27 cellular contexts compared by ENCODE assay signal in genomic region chr2:62192811-62193210, GRCh38. TPM values are rescaled to one million over a fixed set of nuclear protein-coding genes. Genes with fewer than 3 reads are reported as not detected.
DNase-seq lines count a peak whose midpoint lies in the region; ATAC-seq and TF ChIP-seq lines count a peak whose summit lies in the region.
"Had no signal": no experiment of that assay in that cellular context is flagged by ENCODE, and none has a peak within 500 bp of the region (broad histone marks: within the 10 kb centered on the region; RNA-seq: fewer than 3 reads in every experiment).

No MANE protein-coding gene starts in this region.

- H3K79me2 ChIP-seq in OCI-LY7 (ENCODE audit: insufficient read depth, low read depth, low read length) = peaks cover 36% of the 10 kb centered on the region

- H3K36me3 ChIP-seq in BLaER1 treated with 17β-estradiol and CSF1 and Interleukin-3, amounts not matched to agents 10 nM and 100 nM = no peaks in the 10 kb centered on the region
- no peaks in the 10 kb centered on the region for H3K36me3 ChIP-seq in KOPT-K1 (ENCODE audit: insufficient read depth, low read length)
- H3K36me3 ChIP-seq in OCI-LY7 (ENCODE audit: insufficient read depth, low read length) = peaks cover 8% of the 10 kb centered on the region
- H3K36me3 ChIP-seq in vagina = no peaks in the 10 kb centered on the region
- H3K36me3 ChIP-seq: adrenal gland, colonic mucosa, esophagus squamous epithelium, gastrocnemius medialis, lower lobe of right lung, neural progenitor cell, uterus had no signal

- POLR2A ChIA-PET in OCI-LY7 (lab: Charles Lee) = interaction anchor here (0.5 to 1.3 kb wide), 2 partner anchors 14 to 1010 kb away, joined by 3 to 4 read pairs; no protein-coding TSS in a partner anchor

- no peak overlapping the region for H3K4me3 ChIP-seq in BLaER1 treated with 17β-estradiol and CSF1 and Interleukin-3, amounts not matched to agents 10 nM and 100 nM
- no peak overlapping the region for H3K4me3 ChIP-seq in OCI-LY7 (ENCODE audit: low read depth, low read length, poor library complexity, severe bottlenecking)
- H3K4me3 ChIP-seq in vagina = no peak overlapping the region
- H3K4me3 ChIP-seq: adrenal gland, colonic mucosa, esophagus squamous epithelium, gastrocnemius medialis, lower lobe of right lung, neural progenitor cell, uterus had no signal

- no peaks in the 10 kb centered on the region for H3K9me3 ChIP-seq in BLaER1 treated with 17β-estradiol and CSF1 and Interleukin-3, amounts not matched to agents 10 nM and 100 nM (replicated peaks in 1 of 11)
- no peaks in the 10 kb centered on the region for H3K9me3 ChIP-seq in KOPT-K1 (ENCODE audit: insufficient read depth, low read length, poor library complexity, severe bottlenecking)
- H3K9me3 ChIP-seq in OCI-LY7 (ENCODE audit: low read length) = no peaks in the 10 kb centered on the region
- no peaks in the 10 kb centered on the region for H3K9me3 ChIP-seq in vagina
- H3K9me3 ChIP-seq: adrenal gland, colonic mucosa, esophagus squamous epithelium, gastrocnemius medialis, lower lobe of right lung, uterus had no signal

- H3K27me3 ChIP-seq in BLaER1 treated with 17β-estradiol and CSF1 and Interleukin-3, amounts not matched to agents 10 nM and 100 nM = no peaks in the 10 kb centered on the region
- no peaks in the 10 kb centered on the region for H3K27me3 ChIP-seq in vagina
- H3K27me3 ChIP-seq: adrenal gland, colonic mucosa, esophagus squamous epithelium, gastrocnemius medialis, neural progenitor cell, uterus had no signal

- no peaks in the 10 kb centered on the region for H3K9me3 Mint-ChIP-seq in endothelial cell (ENCODE audit: unreplicated experiment)
- H3K9me3 Mint-ChIP-seq: activated T-helper 2 cell treated with anti-CD3 and anti-CD28 coated beads, Interferon-gamma antibody, Interleukin-2, Interleukin-4, amounts not matched to agents 10 μg/mL and 5 μg/mL and 100 μg/mL, durations not matched to agents 14 hours and 24 hours and 36 hours; neural progenitor cell; T-cell had no signal

- intact Hi-C loops in OCI-LY7 (cut with micrococcal nuclease; ENCODE audit: unreplicated experiment) (loop anchor here (10.0 kb wide), 1 partner anchor 278 kb away; no protein-coding TSS in a partner anchor), vagina (cut with DNase I) (no loop called here)

- no peak overlapping the region for H3K9ac ChIP-seq in BLaER1 treated with 17β-estradiol and CSF1 and Interleukin-3, amounts not matched to agents 10 nM and 100 nM
- H3K9ac ChIP-seq: neural progenitor cell had no signal

- peaks cover 28 to 53% (median 36%) of the 10 kb centered on the region in 10 experiments for H3K4me1 ChIP-seq in BLaER1 treated with 17β-estradiol and CSF1 and Interleukin-3, amounts not matched to agents 10 nM and 100 nM
- H3K4me1 ChIP-seq in OCI-LY7 (ENCODE audit: insufficient read depth, low read length, poor library complexity, severe bottlenecking) = peaks cover 33% of the 10 kb centered on the region
- peaks cover 13% of the 10 kb centered on the region for H3K4me1 ChIP-seq in vagina
- H3K4me1 ChIP-seq: neural progenitor cell, uterus had no signal

- TF ChIP-seq POLR2A in vagina (IDR thresholded peaks at IDR 0.05) = no peak

- BruUV-seq in OCI-LY7 (replicated peaks; lab: Mats Ljungman, UMichigan) = no TSS peak

- TF ChIP-seq CTCF in OCI-LY7 (conservative IDR thresholded peaks at IDR 0.05; ENCODE audit: low read length) (no peak), endothelial cell (IDR thresholded peaks at IDR 0.05; ENCODE audit: unreplicated experiment) (no peak), vagina (IDR thresholded peaks at IDR 0.05) (no peak)

- CTCF ChIA-PET in OCI-LY7 (lab: Charles Lee; ENCODE audit: unreplicated experiment) = no interaction called here

- peak overlapping the region; percentile 1 for H3K4me3 Mint-ChIP-seq in endothelial cell (ENCODE audit: unreplicated experiment)
- H3K4me3 Mint-ChIP-seq: neural progenitor cell, T-cell had no signal

- peaks cover 7 to 17% (median 13%) of the 10 kb centered on the region in 11 experiments; a peak in 20 of 22 replicates for H4K20me1 ChIP-seq in BLaER1 treated with 17β-estradiol and CSF1 and Interleukin-3, amounts not matched to agents 10 nM and 100 nM
- H4K20me1 ChIP-seq in OCI-LY7 (ENCODE audit: insufficient read depth, low read length) = peaks cover 5% of the 10 kb centered on the region

- H3K4me1 Mint-ChIP-seq in endothelial cell (ENCODE audit: unreplicated experiment) = peaks cover 6% of the 10 kb centered on the region

- peak overlapping the region; percentile 9 to 93 (median 56) for H3K4me2 ChIP-seq in BLaER1 treated with 17β-estradiol and CSF1 and Interleukin-3, amounts not matched to agents 10 nM and 100 nM
- peak overlapping the region; percentile 1; the same call in 1 of the 2 replicates for H3K4me2 ChIP-seq in OCI-LY7 (ENCODE audit: low read length)
- H3K4me2 ChIP-seq: neural progenitor cell had no signal

- H3K36me3 Mint-ChIP-seq in endothelial cell (ENCODE audit: low read depth, unreplicated experiment) = peaks cover 11% of the 10 kb centered on the region
- H3K36me3 Mint-ChIP-seq: neural progenitor cell, T-cell had no signal

- H2AFZ ChIP-seq in OCI-LY7 (ENCODE audit: low read length) = no peak overlapping the region; the same call in 1 of the 2 replicates
- H2AFZ ChIP-seq: neural progenitor cell had no signal

- H3K9me2 ChIP-seq in OCI-LY7 (ENCODE audit: insufficient read depth, low read length) = no peaks in the 10 kb centered on the region

- no peak for ATAC-seq in HG03135 (IDR thresholded peaks at IDR 0.05; ENCODE audit: unreplicated experiment)
- no peak for ATAC-seq in GM19351 (IDR thresholded peaks at IDR 0.05; ENCODE audit: unreplicated experiment)
- ATAC-seq: gastrocnemius medialis, lower lobe of right lung, T-cell had no signal

- peaks cover 6% of the 10 kb centered on the region for H3K27me3 Mint-ChIP-seq in endothelial cell (ENCODE audit: unreplicated experiment)
- H3K27me3 Mint-ChIP-seq: T-cell had no signal

- H3K27ac Mint-ChIP-seq in endothelial cell (ENCODE audit: unreplicated experiment) = no peak overlapping the region
- H3K27ac Mint-ChIP-seq: activated T-helper 2 cell treated with anti-CD3 and anti-CD28 coated beads, Interferon-gamma antibody, Interleukin-2, Interleukin-4, amounts not matched to agents 10 μg/mL and 5 μg/mL and 100 μg/mL, durations not matched to agents 14 hours and 24 hours and 36 hours; neural progenitor cell; T-cell had no signal

- H3K27ac ChIP-seq in BLaER1 treated with 17β-estradiol and CSF1 and Interleukin-3, amounts not matched to agents 10 nM and 100 nM = peak overlapping the region in 1 of 11 experiments; percentile 40; a peak in 1 of 22 replicates
- H3K27ac ChIP-seq in KOPT-K1 (ENCODE audit: low read depth, low read length, poor library complexity, severe bottlenecking) (peak overlapping the region; percentile 49), OCI-LY7 (ENCODE audit: low read depth, low read length, poor library complexity, severe bottlenecking) (no peak overlapping the region), vagina (no peak overlapping the region)
- H3K27ac ChIP-seq: adrenal gland, C4-2B, colonic mucosa, esophagus squamous epithelium, gastrocnemius medialis, lower lobe of right lung, neural progenitor cell, uterus had no signal

- DNase-seq in OCI-LY7 (ENCODE audit: low spot score) (no peak), endothelial cell (ENCODE audit: low spot score) (no peak), NCI-H187 treated with DMSO at 0.1 percent for 48 hours (lab: John Stamatoyannopoulos, UW) (no peak), vagina (ENCODE audit: extremely low spot score in 2 of 2) (no peak)
- DNase-seq: activated CD4-positive, alpha-beta T cell treated with anti-CD3 and anti-CD28 coated beads, Interleukin-2, amount 50 U/mL, for 1 hour; activated CD8-positive, alpha-beta memory T cell treated with anti-CD3 and anti-CD28 coated beads, Interleukin-2, amount 50 U/mL, for 4 hours; adrenal gland; colonic mucosa; DMS 273 treated with DMSO at 0.1 percent for 48 hours; esophagus squamous epithelium; gastrocnemius medialis; HCEC 1CT; hypothalamus; islet precursor cell; lower lobe of right lung; NCI-H1417; NCI-H524 treated with DMSO at 0.1 percent for 48 hours; posterior cingulate gyrus; T-cell; uterus had no signal

RNA-seq across cellular contexts. Expression of gene B3GNT2, which starts 3.1 kb away (rescaled TPM):
- total RNA-seq in OCI-LY7 (2014; rRNA removed; shearing (Covaris generic)) = 63.0 and 65.8 TPM in 2 replicates
- total RNA-seq in OCI-LY7 (2022) = 47.9 and 51.1 TPM in 2 replicates
- total RNA-seq in endothelial cell (ENCODE audit: unreplicated experiment) = 53.1 TPM
- 18.9 TPM for total RNA-seq in vagina
